In the genomic region with DNA sequence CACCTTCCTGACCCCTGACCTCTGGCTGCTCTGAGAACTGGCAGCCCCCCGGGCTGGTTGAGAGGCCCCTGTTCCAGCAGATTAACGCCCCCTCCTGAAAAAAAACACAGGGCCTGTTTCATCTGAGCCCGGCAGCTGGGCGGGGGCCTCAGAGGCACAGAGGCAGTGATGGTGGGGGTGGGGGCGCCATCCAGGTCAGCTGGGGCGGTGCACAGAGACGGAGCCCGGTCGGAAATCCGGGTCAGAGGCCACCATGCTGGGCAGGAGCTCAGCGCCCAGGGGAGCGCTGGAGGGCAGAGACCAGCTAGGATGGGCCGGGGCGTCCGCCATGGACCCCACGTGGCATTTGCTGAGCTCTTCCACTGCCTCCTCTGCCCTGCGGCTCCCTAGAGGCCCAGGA, we compare ENCODE assay signal across 23 cellular contexts.
A peak's percentile ranks its signal among the peaks of the same experiment; 100 is the strongest.
DNase-seq lines count a peak whose midpoint lies in the region; ATAC-seq, FAIRE-seq and TF ChIP-seq lines count a peak whose summit lies in the region.
"Had no signal": no experiment of that assay in that cellular context is flagged by ENCODE, and none has a peak within 500 bp of the region (broad histone marks: within the 10 kb centered on the region; RNA-seq: fewer than 3 reads in every experiment).

No MANE protein-coding gene starts in this region.

- peak overlapping the region; percentile 84 for H3K18ac ChIP-seq in neuronal stem cell (ENCODE audit: low read length)

- no peak for ATAC-seq in Right ventricle myocardium superior (ENCODE audit: poor library complexity)

- H3K9ac ChIP-seq in BLaER1: no peak overlapping the region
- H3K9ac ChIP-seq in kidney (ENCODE audit: low read length in 2 of 2): no peak overlapping the region
- no peak overlapping the region for H3K9ac ChIP-seq in neuronal stem cell (ENCODE audit: low read depth, low read length, poor library complexity)
- H3K9ac ChIP-seq: BLaER1 treated with 17β-estradiol and CSF1 and Interleukin-3, amounts not matched to agents 10 nM and 100 nM had no signal

- H3K36me3 ChIP-seq in left ventricle myocardium inferior: no peaks in the 10 kb centered on the region
- H3K36me3 ChIP-seq in BLaER1: no peaks in the 10 kb centered on the region
- H3K36me3 ChIP-seq in kidney (ENCODE audit: control insufficient read depth in 1 of 2, insufficient read depth in 2 of 2, low read length in 2 of 2): no peaks in the 10 kb centered on the region
- no peaks in the 10 kb centered on the region for H3K36me3 ChIP-seq in neuronal stem cell (replicated peaks in 1 of 2; ENCODE audit: control insufficient read depth in 2 of 2, insufficient read depth in 2 of 2, low read length in 2 of 2)
- no peaks in the 10 kb centered on the region for H3K36me3 ChIP-seq in MG63
- H3K36me3 ChIP-seq: BLaER1 treated with 17β-estradiol and CSF1 and Interleukin-3, amounts not matched to agents 10 nM and 100 nM; HAP-1 had no signal

- intact Hi-C loops in Right ventricle myocardium superior (cut with DNase I): no loop called here
- intact Hi-C loops in left ventricle myocardium inferior (cut with micrococcal nuclease): no loop called here
- intact Hi-C loops in kidney (cut with DNase I): no loop called here

- peak overlapping the region; percentile 95 for H2BK15ac ChIP-seq in neuronal stem cell (ENCODE audit: low read length)

- no peaks in the 10 kb centered on the region for H3K79me1 ChIP-seq in neuronal stem cell (ENCODE audit: low read depth, low read length)

- FAIRE-seq in kidney (lab: Jason Lieb, UNC): no peak
- FAIRE-seq: A204.1, GM12891, GM18507, H54 had no signal

- no CpG with 5 or more reads among the region's 17 CpGs for WGBS in neuronal stem cell (ENCODE audit: extremely low coverage in 2 of 2, insufficient read length in 2 of 2, insufficient replicate concordance in 1 of 2), 2 donors

- peak overlapping the region; percentile 56 for H2BK120ac ChIP-seq in neuronal stem cell (ENCODE audit: low read depth, low read length)

- H3K4me1 Mint-ChIP-seq in glutamatergic neuron (ENCODE audit: low read depth, unreplicated experiment): peaks cover 18% of the 10 kb centered on the region
- H3K4me1 Mint-ChIP-seq: B cell; CD4-positive, alpha-beta memory T cell had no signal

- H3K23ac ChIP-seq in neuronal stem cell (ENCODE audit: low read depth, low read length, poor library complexity): no peak overlapping the region

- H3K4me3 ChIP-seq in left ventricle myocardium inferior (no peak overlapping the region), BLaER1 (no peak overlapping the region), kidney (ENCODE audit: low read length in 2 of 2) (no peak overlapping the region), neuronal stem cell (ENCODE audit: low read length in 2 of 2) (no peak overlapping the region), MG63 (no peak overlapping the region)
- H3K4me3 ChIP-seq: BLaER1 treated with 17β-estradiol and CSF1 and Interleukin-3, amounts not matched to agents 10 nM and 100 nM; HAP-1 had no signal

- H4K8ac ChIP-seq in neuronal stem cell (ENCODE audit: low read depth, low read length): no peak overlapping the region

- H2BK12ac ChIP-seq in neuronal stem cell (ENCODE audit: low read length): no peak overlapping the region

- no peak overlapping the region for H3K4me3 Mint-ChIP-seq in glutamatergic neuron (ENCODE audit: unreplicated experiment)
- H3K4me3 Mint-ChIP-seq: B cell; CD4-positive, alpha-beta memory T cell; HFFc6 had no signal

- H3K9me3 ChIP-seq in left ventricle myocardium inferior (replicated peaks) (no peaks in the 10 kb centered on the region), BLaER1 (no peaks in the 10 kb centered on the region), kidney (ENCODE audit: control insufficient read depth in 1 of 2, low read length in 2 of 2) (no peaks in the 10 kb centered on the region), neuronal stem cell (replicated peaks in 1 of 2; ENCODE audit: control insufficient read depth in 2 of 2, insufficient read depth in 1 of 2, low read depth in 1 of 2, low read length in 2 of 2) (no peaks in the 10 kb centered on the region), MG63 (no peaks in the 10 kb centered on the region)
- H3K9me3 ChIP-seq: BLaER1 treated with 17β-estradiol and CSF1 and Interleukin-3, amounts not matched to agents 10 nM and 100 nM; HAP-1 had no signal

- H4K91ac ChIP-seq in neuronal stem cell (ENCODE audit: low read depth, low read length, poor library complexity): peak overlapping the region; percentile 57

- peaks cover 7% of the 10 kb centered on the region for H3K27me3 Mint-ChIP-seq in glutamatergic neuron (ENCODE audit: unreplicated experiment)

- no peak overlapping the region for H3K27ac Mint-ChIP-seq in glutamatergic neuron (ENCODE audit: unreplicated experiment)
- H3K27ac Mint-ChIP-seq: B cell; CD4-positive, alpha-beta memory T cell; HFFc6 had no signal

- no peak overlapping the region for H3K14ac ChIP-seq in neuronal stem cell (ENCODE audit: low read length)

- TF ChIP-seq CTCF in left ventricle myocardium inferior (IDR thresholded peaks at IDR 0.05; ENCODE audit: borderline replicate concordance): no peak
- TF ChIP-seq CTCF in kidney (IDR thresholded peaks at IDR 0.05; ENCODE audit: borderline replicate concordance, extremely low read depth, insufficient read depth): no peak
- TF ChIP-seq CTCF in glutamatergic neuron (IDR thresholded peaks at IDR 0.05; ENCODE audit: partially characterized antibody, unreplicated experiment): no peak

- H3K27ac ChIP-seq in left ventricle myocardium inferior (replicated peaks) (no peak overlapping the region), BLaER1 (no peak overlapping the region), kidney (ENCODE audit: low read depth in 2 of 2, low read length in 2 of 2) (no peak overlapping the region), neuronal stem cell (replicated peaks; ENCODE audit: low read length) (no peak overlapping the region)
- H3K27ac ChIP-seq: 22Rv1; BLaER1 treated with 17β-estradiol and CSF1 and Interleukin-3, amounts not matched to agents 10 nM and 100 nM had no signal

- DNase-seq in Right ventricle myocardium superior (peak; percentile 11), left ventricle myocardium inferior (no peak), kidney (peak; percentile 35), neuronal stem cell (ENCODE audit: low spot score) (no peak), glutamatergic neuron (no peak), MG63 (no peak)
- DNase-seq: Calu3; CD4-positive, alpha-beta memory T cell; COR-L47; DMS53; DMS79 treated with DMSO at 0.1 percent for 48 hours; GF-D8; GOT3; HFFc6 had no signal

- H4K20me1 ChIP-seq in BLaER1: no peaks in the 10 kb centered on the region

- peaks cover 76% of the 10 kb centered on the region for H3K27me3 ChIP-seq in left ventricle myocardium inferior (ENCODE audit: low read depth)
- H3K27me3 ChIP-seq in BLaER1: peaks cover 18% of the 10 kb centered on the region
- peaks cover 0 to 49% (median 0%) of the 10 kb centered on the region in 3 experiments for H3K27me3 ChIP-seq in neuronal stem cell (ENCODE audit: control insufficient read depth in 3 of 3, insufficient read depth in 3 of 3, low read depth in 1 of 3, low read length in 3 of 3)
- no peaks in the 10 kb centered on the region for H3K27me3 ChIP-seq in MG63

- no peaks in the 10 kb centered on the region for H3K4me1 ChIP-seq in left ventricle myocardium inferior
- peaks cover 66% of the 10 kb centered on the region for H3K4me1 ChIP-seq in BLaER1
- H3K4me1 ChIP-seq in kidney (ENCODE audit: control insufficient read depth in 1 of 2, insufficient read depth in 1 of 2, low read depth in 1 of 2, low read length in 2 of 2): no peaks in the 10 kb centered on the region
- peaks cover 0 to 21% of the 10 kb centered on the region in 2 donors for H3K4me1 ChIP-seq in neuronal stem cell (ENCODE audit: control insufficient read depth in 2 of 2, insufficient read depth in 1 of 2, low read depth in 1 of 2, low read length in 2 of 2)
- H3K4me1 ChIP-seq: HAP-1 had no signal

- peak overlapping the region; percentile 88 for H2BK5ac ChIP-seq in neuronal stem cell (ENCODE audit: low read length)

- peak overlapping the region; percentile 73 for H2AK5ac ChIP-seq in neuronal stem cell (ENCODE audit: low read depth, low read length)

- H3K36me3 Mint-ChIP-seq in glutamatergic neuron (ENCODE audit: unreplicated experiment): no peaks in the 10 kb centered on the region
- H3K36me3 Mint-ChIP-seq: CD4-positive, alpha-beta memory T cell had no signal

- H3K4ac ChIP-seq in neuronal stem cell (ENCODE audit: low read length): no peak overlapping the region

- peaks cover 4% of the 10 kb centered on the region for H3K9me3 Mint-ChIP-seq in glutamatergic neuron (ENCODE audit: unreplicated experiment)
- H3K9me3 Mint-ChIP-seq: HFFc6 had no signal

- H3K4me2 ChIP-seq in BLaER1 (peak overlapping the region; percentile 7), neuronal stem cell (ENCODE audit: insufficient read depth, low read length, poor library complexity, severe bottlenecking) (no peak overlapping the region)

- H2AFZ ChIP-seq in neuronal stem cell (ENCODE audit: low read length): no peak overlapping the region

Comparison
In these comparisons a context has a peak if more than half of its experiments do, and no peak if none do; other contexts are left out.
1. DNase-seq: peak in Right ventricle myocardium superior (single experiment) and kidney (single experiment); none in left ventricle myocardium inferior (single experiment), neuronal stem cell (single experiment), glutamatergic neuron (single experiment) and MG63 (single experiment).